In the genomic region with DNA sequence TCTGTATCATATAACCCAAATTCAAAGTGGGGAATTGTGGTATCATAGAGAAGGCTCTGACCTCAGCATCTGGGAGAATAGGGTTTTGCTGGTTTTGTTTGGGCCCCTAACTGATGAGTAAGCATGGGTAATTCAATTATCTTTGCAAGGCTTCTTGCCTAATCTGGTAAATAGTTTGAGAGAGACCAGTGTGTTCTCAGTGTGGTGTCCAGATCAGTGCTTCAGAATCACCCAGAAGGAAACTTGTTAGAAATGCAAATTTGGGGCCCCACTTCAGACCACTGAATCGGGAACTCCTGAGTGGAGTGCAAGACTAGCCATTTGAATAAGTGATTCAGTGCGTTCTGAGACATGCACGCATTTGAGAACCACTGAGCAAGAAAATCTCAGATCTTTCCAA, we compare ENCODE assay signal across 20 cellular contexts.
DNase-seq lines count a peak whose midpoint lies in the region; ATAC-seq, FAIRE-seq and TF ChIP-seq lines count a peak whose summit lies in the region.
"Had no signal": no experiment of that assay in that cellular context is flagged by ENCODE, and none has a peak within 500 bp of the region (broad histone marks: within the 10 kb centered on the region; RNA-seq: fewer than 3 reads in every experiment).

No MANE protein-coding gene starts in this region.

- no peak overlapping the region for H3K4me3 Mint-ChIP-seq in astrocyte (ENCODE audit: unreplicated experiment)

- no peaks in the 10 kb centered on the region for H3K36me3 Mint-ChIP-seq in astrocyte (ENCODE audit: low read depth, unreplicated experiment)

- peaks cover 23% of the 10 kb centered on the region for H3K4me1 Mint-ChIP-seq in astrocyte (ENCODE audit: low read depth, unreplicated experiment)

- FAIRE-seq in astrocyte (lab: Jason Lieb, UNC) = no peak
- FAIRE-seq: pancreas, urothelium cell line had no signal

- no peak overlapping the region for H3K27ac Mint-ChIP-seq in astrocyte (ENCODE audit: unreplicated experiment)
- H3K27ac Mint-ChIP-seq: activated T-helper 2 cell treated with anti-CD3 and anti-CD28 coated beads, Interferon-gamma antibody, Interleukin-2, Interleukin-4, amounts not matched to agents 10 μg/mL and 5 μg/mL and 100 μg/mL, durations not matched to agents 14 hours and 24 hours and 36 hours had no signal

- H3K27me3 Mint-ChIP-seq in astrocyte (ENCODE audit: low read depth, unreplicated experiment) = no peaks in the 10 kb centered on the region

- peaks cover 3% of the 10 kb centered on the region for H3K4me1 ChIP-seq in astrocyte (ENCODE audit: insufficient read depth, low read length)
- H3K4me1 ChIP-seq: esophagus muscularis mucosa, pancreas, stomach had no signal

- no peak overlapping the region for H3K27ac ChIP-seq in astrocyte (ENCODE audit: low read depth, low read length)
- H3K27ac ChIP-seq: esophagus muscularis mucosa, pancreas, stomach had no signal

- H3K4me2 ChIP-seq in astrocyte (ENCODE audit: low read length) = no peak overlapping the region

- H2AFZ ChIP-seq in astrocyte (ENCODE audit: low read depth, low read length) = no peak overlapping the region

- TF ChIP-seq CTCF in GM12865 (IDR thresholded peaks at IDR 0.05; ENCODE audit: insufficient read depth, low read depth, low read length, missing control alignments) = no peak
- no peak for TF ChIP-seq CTCF in astrocyte (IDR thresholded peaks at IDR 0.05; ENCODE audit: insufficient read depth, low read depth, low read length)

- no peaks in the 10 kb centered on the region for H3K79me2 ChIP-seq in astrocyte (ENCODE audit: insufficient read depth, low read length)

- H3K9ac ChIP-seq in astrocyte (ENCODE audit: low read length) = no peak overlapping the region

- DNase-seq in GM12865 (ENCODE audit: low read depth) = peak; percentile 3
- DNase-seq in HS-5 (ENCODE audit: low read depth) = peak; percentile 31
- DNase-seq in astrocyte (ENCODE audit: low read depth) = peak; percentile 57
- peak; percentile 38 for DNase-seq in renal cortical epithelial cell (ENCODE audit: low read depth)
- DNase-seq in mesenteric fat pad (ENCODE audit: low spot score) = no peak
- no peak for DNase-seq in Ammon's horn (ENCODE audit: low spot score)
- DNase-seq: AML-193; COR-L47; NCI-H1092 treated with DMSO at 0.1 percent for 48 hours; NCI-H2107; NCI-H526 treated with DMSO at 0.1 percent for 48 hours; pancreas; stimulated activated CD4-positive, alpha-beta T cell treated with anti-CD3 and anti-CD28 coated beads, Interleukin-2, amount 100 ng/mL, for 48 hours; stomach; T1000 had no signal

- H3K9me3 ChIP-seq in astrocyte (ENCODE audit: insufficient read depth, low read depth, low read length) = no peaks in the 10 kb centered on the region
- H3K9me3 ChIP-seq: esophagus muscularis mucosa, pancreas, stomach had no signal

- H4K20me1 ChIP-seq in astrocyte (ENCODE audit: insufficient read depth, low read length) = no peaks in the 10 kb centered on the region

- no peaks in the 10 kb centered on the region for H3K27me3 ChIP-seq in astrocyte (ENCODE audit: insufficient read depth, low read length)
- H3K27me3 ChIP-seq: esophagus muscularis mucosa, pancreas, stomach had no signal

- no peak overlapping the region for H3K4me3 ChIP-seq in GM12865 (ENCODE audit: low read depth, low read length)
- H3K4me3 ChIP-seq in astrocyte (ENCODE audit: insufficient read depth, low read depth, low read length) = no peak overlapping the region
- H3K4me3 ChIP-seq: esophagus muscularis mucosa, pancreas, stomach had no signal

- H3K9me3 Mint-ChIP-seq in astrocyte (ENCODE audit: unreplicated experiment) = peaks cover 2% of the 10 kb centered on the region
- H3K9me3 Mint-ChIP-seq: activated T-helper 2 cell treated with anti-CD3 and anti-CD28 coated beads, Interferon-gamma antibody, Interleukin-2, Interleukin-4, amounts not matched to agents 10 μg/mL and 5 μg/mL and 100 μg/mL, durations not matched to agents 14 hours and 24 hours and 36 hours had no signal

- ATAC-seq in GM21786 (IDR thresholded peaks at IDR 0.05; ENCODE audit: unreplicated experiment) (no peak), HG03108 (IDR thresholded peaks at IDR 0.05; ENCODE audit: unreplicated experiment) (no peak)
- ATAC-seq: pancreas had no signal

- H3K36me3 ChIP-seq in astrocyte (ENCODE audit: insufficient read depth, low read length) = no peaks in the 10 kb centered on the region
- H3K36me3 ChIP-seq: esophagus muscularis mucosa, pancreas, stomach had no signal

Comparison
In these comparisons a context has a peak if more than half of its experiments do, and no peak if none do; other contexts are left out.
1. DNase-seq: peak in GM12865 (single experiment), HS-5 (single experiment), astrocyte (single experiment) and renal cortical epithelial cell (single experiment); none in mesenteric fat pad (single experiment) and Ammon's horn (single experiment).